Comparison of ENCODE assay signal across 8 cellular contexts in genomic region chr17:31900877-31901276, GRCh38. TPM values are rescaled to one million over a fixed set of nuclear protein-coding genes. Genes with fewer than 3 reads are reported as not detected.
A peak's percentile ranks its signal among the peaks of the same experiment; 100 is the strongest.
DNase-seq lines count a peak whose midpoint lies in the region; ATAC-seq and TF ChIP-seq lines count a peak whose summit lies in the region.

No MANE protein-coding gene starts in this region.

- H3K27me3 ChIP-seq in thoracic aorta (replicated peaks; ENCODE audit: insufficient read depth), result no peaks in the 10 kb centered on the region

- no peak for TF ChIP-seq CTCF in thoracic aorta (IDR thresholded peaks at IDR 0.05)

- peak overlapping the region in 1 of 2 donors; percentile 54 for H3K27ac ChIP-seq in thoracic aorta

- ATAC-seq in SK-N-SH treated with all-trans-retinoic acid at 6 μM for 48 hours, result peak; percentile 69
- ATAC-seq in thoracic aorta (ENCODE audit: insufficient number of reproducible peaks, low FRiP score, low read depth), result peak; percentile 34
- ATAC-seq in GM18870 (IDR thresholded peaks at IDR 0.05; ENCODE audit: unreplicated experiment), result no peak

- H3K4me1 ChIP-seq in thoracic aorta (ENCODE audit: control insufficient read depth in 1 of 2, low read depth in 2 of 2), result peaks cover 10 to 19% of the 10 kb centered on the region in 2 donors

- peak overlapping the region; percentile 96 for H3K4me3 ChIP-seq in iPS-11a (ENCODE audit: low read depth, low read length)
- peak overlapping the region; percentile 92 for H3K4me3 ChIP-seq in thoracic aorta

- no peaks in the 10 kb centered on the region for H3K9me3 ChIP-seq in thoracic aorta

- DNase-seq in NOMO-1 treated with DMSO at 0.1 percent for 48 hours (lab: John Stamatoyannopoulos, UW; ENCODE audit: unreplicated experiment) (peak; percentile 48), NOMO-1 treated with dmso at 0.1 percent for 144 hours (lab: John Stamatoyannopoulos, UW; ENCODE audit: unreplicated experiment) (no peak), thoracic aorta (ENCODE audit: low spot score) (no peak), iPS-NIHi11 (ENCODE audit: low spot score) (no peak)
- DNase-seq in activated effector memory CD4-positive, alpha-beta T cell treated with anti-CD3 and anti-CD28 coated beads, Interleukin-2, amount 50 U/mL, for 16 hours, result no peak

- peaks cover 10% of the 10 kb centered on the region for H3K36me3 ChIP-seq in thoracic aorta

TF ChIP-seq in SK-N-SH treated with all-trans-retinoic acid at 6 μM for 48 hours, 23 proteins besides CTCF, POLR2A, EP300 and RAD21:
- TF ChIP-seq SNAI2 (CRISPR knock-in tag; IDR thresholded peaks at IDR 0.05) (no peak), TOX (CRISPR knock-in tag; IDR thresholded peaks at IDR 0.05; ENCODE audit: borderline replicate concordance) (no peak), ZNF8 (CRISPR knock-in tag; IDR thresholded peaks at IDR 0.05) (no peak), POU6F1 (CRISPR knock-in tag; IDR thresholded peaks at IDR 0.05; ENCODE audit: borderline replicate concordance, low read depth) (no peak), GLIS3 (CRISPR knock-in tag; IDR thresholded peaks at IDR 0.05) (no peak), CSDC2 (CRISPR knock-in tag; IDR thresholded peaks at IDR 0.05) (no peak), PATZ1 (CRISPR knock-in tag; IDR thresholded peaks at IDR 0.05; ENCODE audit: borderline replicate concordance) (no peak), ARNTL (CRISPR knock-in tag; IDR thresholded peaks at IDR 0.05; ENCODE audit: borderline replicate concordance, low read depth) (no peak), BACH2 (CRISPR knock-in tag; IDR thresholded peaks at IDR 0.05; ENCODE audit: borderline replicate concordance) (no peak), ZFP30 (CRISPR knock-in tag; IDR thresholded peaks at IDR 0.05) (no peak), ZNF565 (CRISPR knock-in tag; conservative IDR thresholded peaks at IDR 0.05; ENCODE audit: low read depth) (no peak), TCF4 (CRISPR knock-in tag; IDR thresholded peaks at IDR 0.05; ENCODE audit: borderline replicate concordance) (no peak), CREB5 (CRISPR knock-in tag; IDR thresholded peaks at IDR 0.05; ENCODE audit: low read depth) (no peak), PPARA (CRISPR knock-in tag; IDR thresholded peaks at IDR 0.05; ENCODE audit: borderline replicate concordance) (no peak)

RNA-seq across cellular contexts. Expression of gene UTP6, which starts 0.6 kb away (rescaled TPM):
- total RNA-seq in thoracic aorta, result 10 to 100 TPM; 56.0 to 77.3 TPM

RNA-seq across cellular contexts. Expression of gene SUZ12, which starts 35.9 kb away (rescaled TPM):
- 10 to 100 TPM; 14.4 to 26.0 TPM for total RNA-seq in thoracic aorta

RNA-seq across cellular contexts. Expression of gene COPRS, which starts 41.8 kb away (rescaled TPM):
- total RNA-seq in thoracic aorta, result 100 to 1,000 TPM in 1 of 2 donors, 10 to 100 TPM in 1; 74.5 to 157 TPM
